ENCODE assay signal across 8 cellular contexts in genomic region chr12:69879007-69879960, GRCh38. TPM values are rescaled to one million over a fixed set of nuclear protein-coding genes. Genes with fewer than 3 reads are reported as not detected.
DNase-seq lines count a peak whose midpoint lies in the region; ATAC-seq and TF ChIP-seq lines count a peak whose summit lies in the region.

No MANE protein-coding gene starts in this region.

- H3K27ac Mint-ChIP-seq in activated CD4-positive, alpha-beta T cell treated with anti-CD3 and anti-CD28 coated beads, Interleukin-2, amount 10 ng/mL, durations not matched to agents 7 days and 5 days: no peak overlapping the region
- H3K27ac Mint-ChIP-seq in mesothelial cell of epicardium: no peak overlapping the region

- peaks cover 5% of the 10 kb centered on the region for H3K27me3 Mint-ChIP-seq in activated CD4-positive, alpha-beta T cell treated with anti-CD3 and anti-CD28 coated beads, Interleukin-2, amount 10 ng/mL, durations not matched to agents 7 days and 5 days
- peaks cover 6% of the 10 kb centered on the region for H3K27me3 Mint-ChIP-seq in mesothelial cell of epicardium (ENCODE audit: low read depth)

- CTCF ChIA-PET in activated CD4-positive, alpha-beta T cell treated with anti-CD3 and anti-CD28 coated beads, Interleukin-2, amount 10 ng/mL, durations not matched to agents 7 days and 5 days (lab: Charles Lee): interaction anchor here (0.5 to 0.9 kb wide), 2 partner anchors 8 to 1044 kb away, joined by 3 read pairs; no protein-coding TSS in a partner anchor

- peaks cover 6% of the 10 kb centered on the region for H3K4me1 Mint-ChIP-seq in activated CD4-positive, alpha-beta T cell treated with anti-CD3 and anti-CD28 coated beads, Interleukin-2, amount 10 ng/mL, durations not matched to agents 7 days and 5 days
- peaks cover 11% of the 10 kb centered on the region for H3K4me1 Mint-ChIP-seq in mesothelial cell of epicardium

- H3K4me3 Mint-ChIP-seq in activated CD4-positive, alpha-beta T cell treated with anti-CD3 and anti-CD28 coated beads, Interleukin-2, amount 10 ng/mL, durations not matched to agents 7 days and 5 days: no peak overlapping the region
- H3K4me3 Mint-ChIP-seq in mesothelial cell of epicardium: peak overlapping the region; percentile 15

- no peak overlapping the region for H3K9ac ChIP-seq in duodenal mucosa (ENCODE audit: low read depth in 1 of 2, low read length in 2 of 2)

- POLR2A ChIA-PET in activated CD4-positive, alpha-beta T cell treated with anti-CD3 and anti-CD28 coated beads, Interleukin-2, amount 10 ng/mL, durations not matched to agents 7 days and 5 days (lab: Charles Lee): no interaction called here

- H3K9me3 Mint-ChIP-seq in activated CD4-positive, alpha-beta T cell treated with anti-CD3 and anti-CD28 coated beads, Interleukin-2, amount 10 ng/mL, durations not matched to agents 7 days and 5 days: no peaks in the 10 kb centered on the region
- H3K9me3 Mint-ChIP-seq in mesothelial cell of epicardium: no peaks in the 10 kb centered on the region

- TF ChIP-seq CTCF in C4-2B (conservative IDR thresholded peaks at IDR 0.05): peak; percentile 93
- TF ChIP-seq CTCF in mesothelial cell of epicardium (IDR thresholded peaks at IDR 0.05; ENCODE audit: unreplicated experiment): peak; percentile 76

- H3K9me3 ChIP-seq in duodenal mucosa (ENCODE audit: control insufficient read depth in 1 of 2, low read length in 2 of 2): no peaks in the 10 kb centered on the region

- H3K27me3 ChIP-seq in duodenal mucosa (ENCODE audit: control insufficient read depth in 1 of 2, insufficient read depth in 2 of 2, low read length in 2 of 2): no peaks in the 10 kb centered on the region

- ATAC-seq in GM19324 (IDR thresholded peaks at IDR 0.05; ENCODE audit: low FRiP score, unreplicated experiment) (peak; percentile 70), HG03378 (IDR thresholded peaks at IDR 0.05; ENCODE audit: unreplicated experiment) (peak; percentile 90)

- peaks cover 10 to 11% of the 10 kb centered on the region in 2 donors for H3K4me1 ChIP-seq in duodenal mucosa (ENCODE audit: control insufficient read depth in 1 of 2, insufficient read depth in 2 of 2, low read length in 2 of 2)

- H3K27ac ChIP-seq in C4-2B (no peak overlapping the region), duodenal mucosa (ENCODE audit: low read depth, low read length) (no peak overlapping the region)

- peaks cover 0 to 17% of the 10 kb centered on the region in 2 donors for H3K36me3 ChIP-seq in duodenal mucosa (ENCODE audit: control insufficient read depth in 1 of 2, insufficient read depth in 2 of 2, low read length in 2 of 2)

- H3K4me3 ChIP-seq in duodenal mucosa (ENCODE audit: low read depth in 1 of 2, low read length in 2 of 2): peak overlapping the region; percentile 10 to 46

- H3K36me3 Mint-ChIP-seq in activated CD4-positive, alpha-beta T cell treated with anti-CD3 and anti-CD28 coated beads, Interleukin-2, amount 10 ng/mL, durations not matched to agents 7 days and 5 days (ENCODE audit: low read depth): no peaks in the 10 kb centered on the region
- H3K36me3 Mint-ChIP-seq in mesothelial cell of epicardium: no peaks in the 10 kb centered on the region

- DNase-seq in NCI-H510A (lab: John Stamatoyannopoulos, UW): peak; percentile 47
- peak; percentile 70 for DNase-seq in activated CD4-positive, alpha-beta T cell treated with anti-CD3 and anti-CD28 coated beads, Interleukin-2, amount 10 ng/mL, durations not matched to agents 7 days and 5 days
- peak; percentile 50 to 78 for DNase-seq in mesothelial cell of epicardium (ENCODE audit: low spot score in 2 of 2, unreplicated experiment in 2 of 2)
- peak; percentile 38 for DNase-seq in stimulated activated CD8-positive, alpha-beta memory T cell treated with anti-CD3 and anti-CD28 coated beads, Interleukin-15, amount 100 ng/mL, for 24 hours (ENCODE audit: low read depth)

RNA-seq across cellular contexts. Expression of gene MYRFL, which starts 54.3 kb away (rescaled TPM):
- total RNA-seq in activated CD4-positive, alpha-beta T cell treated with anti-CD3 and anti-CD28 coated beads, Interleukin-2, amount 10 ng/mL, durations not matched to agents 7 days and 5 days: not detected
- total RNA-seq in mesothelial cell of epicardium: 0.16 to 0.18 TPM (median 0.18 TPM) in 3 replicates
